Comparison of ENCODE assay signal across 1 cellular context in genomic region chr2:158501301-158501700, GRCh38.
TF ChIP-seq lines count a peak whose summit lies in the region.

No MANE protein-coding gene starts in this region.

TF ChIP-seq in HepG2, 621 proteins besides CTCF, POLR2A, EP300 and RAD21:
- TF ChIP-seq ZNF569 (CRISPR knock-in tag; IDR thresholded peaks at IDR 0.05; ENCODE audit: borderline replicate concordance) (no peak), ZNF331 (CRISPR knock-in tag; IDR thresholded peaks at IDR 0.05) (no peak), ZNF354B (CRISPR knock-in tag; IDR thresholded peaks at IDR 0.05) (no peak), ZNF660 (CRISPR knock-in tag; IDR thresholded peaks at IDR 0.05; ENCODE audit: borderline replicate concordance, low read depth) (no peak), ZNF414 (CRISPR knock-in tag; IDR thresholded peaks at IDR 0.05) (no peak), ZBTB44 (CRISPR knock-in tag; IDR thresholded peaks at IDR 0.05) (no peak), SMAD3 (CRISPR knock-in tag; IDR thresholded peaks at IDR 0.05) (no peak)
